ENCODE assay signal across 9 cellular contexts in genomic region chr12:13390381-13390856, GRCh38.
A peak's percentile ranks its signal among the peaks of the same experiment; 100 is the strongest.
DNase-seq lines count a peak whose midpoint lies in the region; ATAC-seq and TF ChIP-seq lines count a peak whose summit lies in the region.
"Had no signal": no experiment of that assay in that cellular context is flagged by ENCODE, and none has a peak within 500 bp of the region (broad histone marks: within the 10 kb centered on the region; RNA-seq: fewer than 3 reads in every experiment).

No MANE protein-coding gene starts in this region.

- no peaks in the 10 kb centered on the region for H3K36me3 ChIP-seq in Peyer's patch

- peak overlapping the region in 2 of 4 donors; percentile 63 to 77 for H3K27ac ChIP-seq in Peyer's patch

- peaks cover 0 to 22% (median 0%) of the 10 kb centered on the region in 4 donors for H3K4me1 ChIP-seq in Peyer's patch

- H3K27me3 ChIP-seq in Peyer's patch, result no peaks in the 10 kb centered on the region

- no peak for TF ChIP-seq POLR2A in Peyer's patch (IDR thresholded peaks at IDR 0.05)

- no peak for ATAC-seq in stimulated activated memory B cell treated with anti-CD40 and anti-IgM and Interleukin-4, amounts not matched to agents 10 μg/mL and 1 μg/mL and 100 μg/mL, for 72 hours
- no peak for ATAC-seq in GM18502 (IDR thresholded peaks at IDR 0.05; ENCODE audit: poor library complexity, unreplicated experiment)

- H3K4me3 ChIP-seq in Peyer's patch, result no peak overlapping the region

- H3K4me1 Mint-ChIP-seq in stimulated activated memory B cell treated with anti-CD40 and anti-IgM and Interleukin-4, amounts not matched to agents 10 μg/mL and 1 μg/mL and 100 μg/mL, for 72 hours, result no peaks in the 10 kb centered on the region
- H3K4me1 Mint-ChIP-seq: activated naive CD4-positive, alpha-beta T cell treated with anti-CD3 and anti-CD28 coated beads, Interleukin-2, amount 50 U/mL, for 24 hours had no signal

- no peaks in the 10 kb centered on the region for H3K9me3 Mint-ChIP-seq in stimulated activated memory B cell treated with anti-CD40 and anti-IgM and Interleukin-4, amounts not matched to agents 10 μg/mL and 1 μg/mL and 100 μg/mL, for 72 hours

- no peaks in the 10 kb centered on the region for H3K36me3 Mint-ChIP-seq in stimulated activated memory B cell treated with anti-CD40 and anti-IgM and Interleukin-4, amounts not matched to agents 10 μg/mL and 1 μg/mL and 100 μg/mL, for 72 hours
- H3K36me3 Mint-ChIP-seq: activated naive CD4-positive, alpha-beta T cell treated with anti-CD3 and anti-CD28 coated beads, Interleukin-2, amount 50 U/mL, for 24 hours had no signal

- TF ChIP-seq CTCF in Peyer's patch (IDR thresholded peaks at IDR 0.05), result no peak

- H3K9me3 ChIP-seq in Peyer's patch, result no peaks in the 10 kb centered on the region

- H3K27ac Mint-ChIP-seq in stimulated activated memory B cell treated with anti-CD40 and anti-IgM and Interleukin-4, amounts not matched to agents 10 μg/mL and 1 μg/mL and 100 μg/mL, for 72 hours, result no peak overlapping the region
- H3K27ac Mint-ChIP-seq: activated naive CD4-positive, alpha-beta T cell treated with anti-CD3 and anti-CD28 coated beads, Interleukin-2, amount 50 U/mL, for 24 hours had no signal

- no peaks in the 10 kb centered on the region for H3K27me3 Mint-ChIP-seq in stimulated activated memory B cell treated with anti-CD40 and anti-IgM and Interleukin-4, amounts not matched to agents 10 μg/mL and 1 μg/mL and 100 μg/mL, for 72 hours

- H3K4me3 Mint-ChIP-seq in stimulated activated memory B cell treated with anti-CD40 and anti-IgM and Interleukin-4, amounts not matched to agents 10 μg/mL and 1 μg/mL and 100 μg/mL, for 72 hours, result no peak overlapping the region
- H3K4me3 Mint-ChIP-seq: activated naive CD4-positive, alpha-beta T cell treated with anti-CD3 and anti-CD28 coated beads, Interleukin-2, amount 50 U/mL, for 24 hours had no signal

- DNase-seq in GOT3 (lab: John Stamatoyannopoulos, UW) (peak; percentile 87), Peyer's patch (peak in 2 of 3 donors; percentile 92 to 93), globus pallidus (ENCODE audit: low spot score) (peak; percentile 86), putamen (ENCODE audit: low spot score) (peak; percentile 85)
- DNase-seq in central memory CD4-positive, alpha-beta T cell, result no peak
- no peak for DNase-seq in effector CD4-positive, alpha-beta T cell

Comparison
In these comparisons a context has a peak if more than half of its experiments do, and no peak if none do; other contexts are left out.
1. DNase-seq: peak in GOT3 (single experiment), Peyer's patch (2 of 3), globus pallidus (single experiment) and putamen (single experiment); none in central memory CD4-positive, alpha-beta T cell (single experiment) and effector CD4-positive, alpha-beta T cell (single experiment).